Comparison of ENCODE assay signal across 1 cellular context in genomic region chr16:89015271-89015859, GRCh38.
TF ChIP-seq lines count a peak whose summit lies in the region.

No MANE protein-coding gene starts in this region.

TF ChIP-seq in H1, 55 proteins besides CTCF, POLR2A, EP300 and RAD21:
- TF ChIP-seq KDM4A (IDR thresholded peaks at IDR 0.05; ENCODE audit: low read depth, low read length, severe bottlenecking) (no peak), SP2 (IDR thresholded peaks at IDR 0.05; ENCODE audit: low read length) (no peak), TAF7 (optimal IDR thresholded peaks at IDR 0.05; ENCODE audit: borderline replicate concordance, low read depth, low read length) (no peak), MAX (IDR thresholded peaks at IDR 0.05) (no peak), RBBP5 (IDR thresholded peaks at IDR 0.05; ENCODE audit: borderline replicate concordance, low read depth, low read length) (no peak)
- TF ChIP-seq, protein P1, sequence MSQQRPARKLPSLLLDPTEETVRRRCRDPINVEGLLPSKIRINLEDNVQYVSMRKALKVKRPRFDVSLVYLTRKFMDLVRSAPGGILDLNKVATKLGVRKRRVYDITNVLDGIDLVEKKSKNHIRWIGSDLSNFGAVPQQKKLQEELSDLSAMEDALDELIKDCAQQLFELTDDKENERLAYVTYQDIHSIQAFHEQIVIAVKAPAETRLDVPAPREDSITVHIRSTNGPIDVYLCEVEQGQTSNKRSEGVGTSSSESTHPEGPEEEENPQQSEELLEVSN (IDR thresholded peaks at IDR 0.05) = no peak
